Comparison of ENCODE assay signal across 18 cellular contexts in the genomic region with DNA sequence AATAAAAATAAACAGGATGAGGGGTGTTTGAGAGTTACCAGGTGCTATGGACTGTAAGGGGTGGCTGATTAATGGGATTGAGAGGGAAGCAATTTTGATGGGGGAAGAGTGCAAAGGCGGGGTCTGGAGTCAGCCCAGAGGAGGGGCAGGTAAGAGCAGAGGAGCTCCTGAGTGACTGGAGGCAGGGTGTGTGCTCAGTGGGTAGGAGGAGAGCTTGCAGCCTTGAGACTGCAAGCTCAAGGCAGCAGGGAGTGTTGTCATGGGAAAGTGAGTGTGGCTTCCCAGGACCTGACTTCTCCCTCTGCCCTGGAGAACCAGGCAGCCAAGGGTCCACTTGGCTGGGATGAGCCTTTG. TPM values are rescaled to one million over a fixed set of nuclear protein-coding genes. Genes with fewer than 3 reads are reported as not detected.
A peak's percentile ranks its signal among the peaks of the same experiment; 100 is the strongest.
DNase-seq lines count a peak whose midpoint lies in the region; ATAC-seq and TF ChIP-seq lines count a peak whose summit lies in the region.
"Had no signal": no experiment of that assay in that cellular context is flagged by ENCODE, and none has a peak within 500 bp of the region (broad histone marks: within the 10 kb centered on the region; RNA-seq: fewer than 3 reads in every experiment).

No MANE protein-coding gene starts in this region.

- DNase-seq in stimulated activated naive CD8-positive, alpha-beta T cell treated with anti-CD3 and anti-CD28 coated beads, Interleukin-15, Interleukin-2, amounts not matched to agents 100 U/mL and 50 U/mL, for 24 hours: no peak
- no peak for DNase-seq in activated B cell treated with CpG ODN at 0.5 μM for 24 hours
- DNase-seq in upper lobe of right lung: no peak
- no peak for DNase-seq in globus pallidus (ENCODE audit: low spot score)
- DNase-seq: activated gamma-delta T cell treated with Interleukin-2 at 50 U/mL for 16 hours; body of pancreas; HCEC 1CT; kidney; NCI-H446 treated with DMSO at 0.1 percent for 48 hours; SJCRH30; stimulated activated CD4-positive, alpha-beta T cell treated with anti-CD3 and anti-CD28 coated beads, Interleukin-2, amount 100 ng/mL, for 48 hours had no signal

- no peaks in the 10 kb centered on the region for H3K36me3 ChIP-seq in upper lobe of right lung
- H3K36me3 ChIP-seq: SJCRH30, thyroid gland had no signal

- H3K9me3 Mint-ChIP-seq in stimulated activated naive CD8-positive, alpha-beta T cell treated with anti-CD3 and anti-CD28 coated beads, Interleukin-15, Interleukin-2, amounts not matched to agents 100 ng/mL and 50 ng/mL, for 24 hours: peaks cover 5% of the 10 kb centered on the region
- H3K9me3 Mint-ChIP-seq in activated B cell treated with CpG ODN at 0.5 μM for 24 hours: peaks cover 3% of the 10 kb centered on the region

- H3K27ac ChIP-seq in upper lobe of right lung: no peak overlapping the region
- H3K27ac ChIP-seq: body of pancreas, SJCRH30 had no signal

- CTCF ChIA-PET in activated B cell treated with CpG ODN at 0.5 μM for 24 hours (lab: Charles Lee): interaction anchor here (2.5 kb wide), 1 partner anchor 137 kb away, joined by 11 read pairs; no protein-coding TSS in a partner anchor

- no peak overlapping the region for H3K4me3 ChIP-seq in upper lobe of right lung
- H3K4me3 ChIP-seq: body of pancreas, SJCRH30, thyroid gland had no signal

- H3K4me1 Mint-ChIP-seq in stimulated activated naive CD8-positive, alpha-beta T cell treated with anti-CD3 and anti-CD28 coated beads, Interleukin-15, Interleukin-2, amounts not matched to agents 100 ng/mL and 50 ng/mL, for 24 hours (ENCODE audit: low read depth): peaks cover 50% of the 10 kb centered on the region
- peaks cover 87% of the 10 kb centered on the region for H3K4me1 Mint-ChIP-seq in activated B cell treated with CpG ODN at 0.5 μM for 24 hours

- no peak for ATAC-seq in stimulated activated naive CD8-positive, alpha-beta T cell treated with anti-CD3 and anti-CD28 coated beads, Interleukin-15, Interleukin-2, amounts not matched to agents 100 U/mL and 50 U/mL, for 24 hours
- ATAC-seq in activated B cell treated with CpG ODN at 0.5 μM for 24 hours (ENCODE audit: low read depth) (no peak), esophagus mucosa (peak; percentile 20), upper lobe of right lung (peak; percentile 5), HG03460 (IDR thresholded peaks at IDR 0.05; ENCODE audit: unreplicated experiment) (no peak), GM19328 (IDR thresholded peaks at IDR 0.05; ENCODE audit: unreplicated experiment) (no peak)
- ATAC-seq: body of pancreas, right cardiac atrium had no signal

- H3K27me3 Mint-ChIP-seq in stimulated activated naive CD8-positive, alpha-beta T cell treated with anti-CD3 and anti-CD28 coated beads, Interleukin-15, Interleukin-2, amounts not matched to agents 100 ng/mL and 50 ng/mL, for 24 hours: no peaks in the 10 kb centered on the region
- H3K27me3 Mint-ChIP-seq in activated B cell treated with CpG ODN at 0.5 μM for 24 hours: no peaks in the 10 kb centered on the region

- intact Hi-C loops in activated B cell treated with CpG ODN at 0.5 μM for 24 hours (cut with micrococcal nuclease): no loop called here
- intact Hi-C loops in upper lobe of right lung (cut with DNase I): no loop called here

- peak overlapping the region; percentile 71 for H3K27ac Mint-ChIP-seq in stimulated activated naive CD8-positive, alpha-beta T cell treated with anti-CD3 and anti-CD28 coated beads, Interleukin-15, Interleukin-2, amounts not matched to agents 100 ng/mL and 50 ng/mL, for 24 hours
- peak overlapping the region; percentile 47 for H3K27ac Mint-ChIP-seq in activated B cell treated with CpG ODN at 0.5 μM for 24 hours

- peaks cover 12% of the 10 kb centered on the region for H3K4me1 ChIP-seq in upper lobe of right lung
- H3K4me1 ChIP-seq: body of pancreas had no signal

- H3K36me3 Mint-ChIP-seq in stimulated activated naive CD8-positive, alpha-beta T cell treated with anti-CD3 and anti-CD28 coated beads, Interleukin-15, Interleukin-2, amounts not matched to agents 100 ng/mL and 50 ng/mL, for 24 hours (ENCODE audit: low read depth): no peaks in the 10 kb centered on the region
- H3K36me3 Mint-ChIP-seq in activated B cell treated with CpG ODN at 0.5 μM for 24 hours (ENCODE audit: low read depth): peaks cover 57% of the 10 kb centered on the region

- POLR2A ChIA-PET in activated B cell treated with CpG ODN at 0.5 μM for 24 hours (lab: Charles Lee): interaction anchor here (0.6 to 9.9 kb wide), 5 partner anchors 18 to 298 kb away, joined by 3 to 226 read pairs (median 3); partner anchors contain the start of gene CDKN1A

- no peaks in the 10 kb centered on the region for H3K27me3 ChIP-seq in upper lobe of right lung
- H3K27me3 ChIP-seq: body of pancreas, SJCRH30, thyroid gland had no signal

- no peaks in the 10 kb centered on the region for H3K9me3 ChIP-seq in upper lobe of right lung
- H3K9me3 ChIP-seq: body of pancreas, SJCRH30, thyroid gland had no signal

- TF ChIP-seq CTCF in activated B cell treated with CpG ODN at 0.5 μM for 24 hours (IDR thresholded peaks at IDR 0.05): no peak
- no peak for TF ChIP-seq CTCF in upper lobe of right lung (IDR thresholded peaks at IDR 0.05)

- H3K4me3 Mint-ChIP-seq in stimulated activated naive CD8-positive, alpha-beta T cell treated with anti-CD3 and anti-CD28 coated beads, Interleukin-15, Interleukin-2, amounts not matched to agents 100 ng/mL and 50 ng/mL, for 24 hours: no peak overlapping the region
- peak overlapping the region; percentile 24 for H3K4me3 Mint-ChIP-seq in activated B cell treated with CpG ODN at 0.5 μM for 24 hours

RNA-seq across cellular contexts. Expression of gene RAB44, which starts 54.2 kb away (rescaled TPM):
- 0.20 TPM in 1 of 2 replicates, not detected in the other for total RNA-seq in activated B cell treated with CpG ODN at 0.5 μM for 24 hours
- total RNA-seq in esophagus mucosa: 0.36 TPM
- 0.96 TPM for total RNA-seq in upper lobe of right lung
- total RNA-seq: activated CD8-positive, alpha-beta memory T cell treated with anti-CD3 and anti-CD28 coated beads for 36 hours; SJCRH30 had no signal

Comparison
In these comparisons a context has a peak if more than half of its experiments do, and no peak if none do; other contexts are left out.
1. ATAC-seq: peak in esophagus mucosa (single experiment) and upper lobe of right lung (single experiment); none in stimulated activated naive CD8-positive, alpha-beta T cell treated with anti-CD3 and anti-CD28 coated beads, Interleukin-15, Interleukin-2, amounts not matched to agents 100 U/mL and 50 U/mL, for 24 hours (single experiment), activated B cell treated with CpG ODN at 0.5 μM for 24 hours (single experiment), HG03460 (single experiment) and GM19328 (single experiment).